ENCODE assay signal across 1 cellular context in the genomic region with DNA sequence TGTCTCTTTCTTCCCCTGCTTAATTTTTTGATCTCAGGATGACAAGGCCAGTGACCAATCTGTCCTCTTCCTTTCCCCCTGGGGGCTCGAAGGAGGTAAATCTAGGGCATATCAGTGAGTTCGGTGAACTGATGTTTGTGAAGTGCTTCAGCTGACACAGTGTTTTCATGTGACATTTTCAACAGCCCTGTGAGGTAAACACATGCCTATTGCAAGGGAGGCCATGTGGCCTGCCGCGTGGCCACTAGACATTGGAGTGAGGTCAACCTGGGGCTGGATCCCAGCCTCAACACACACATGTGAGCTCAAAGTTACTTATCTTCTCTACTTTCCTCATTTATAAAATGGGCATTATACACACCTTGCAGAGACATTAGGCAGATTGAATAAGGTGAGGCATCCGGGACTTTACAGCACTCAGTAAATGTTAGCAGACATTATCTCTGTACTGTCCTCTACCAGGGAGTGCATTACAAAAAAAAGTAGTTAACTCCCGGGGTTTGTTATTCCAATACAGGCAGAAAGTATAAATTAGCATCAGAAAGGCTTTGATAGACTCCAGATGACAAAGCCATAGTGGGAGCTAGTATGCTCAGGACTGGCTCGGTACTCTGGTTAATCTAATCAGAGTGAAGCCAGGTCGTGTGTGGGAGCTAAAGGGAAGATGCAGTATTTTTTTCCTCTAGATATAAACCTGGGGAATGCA.
TF ChIP-seq lines count a peak whose summit lies in the region.

No MANE protein-coding gene starts in this region.

TF ChIP-seq in HepG2, 621 proteins besides CTCF, POLR2A, EP300 and RAD21 (continued from another document and continues in another):
- TF ChIP-seq, protein P1, sequence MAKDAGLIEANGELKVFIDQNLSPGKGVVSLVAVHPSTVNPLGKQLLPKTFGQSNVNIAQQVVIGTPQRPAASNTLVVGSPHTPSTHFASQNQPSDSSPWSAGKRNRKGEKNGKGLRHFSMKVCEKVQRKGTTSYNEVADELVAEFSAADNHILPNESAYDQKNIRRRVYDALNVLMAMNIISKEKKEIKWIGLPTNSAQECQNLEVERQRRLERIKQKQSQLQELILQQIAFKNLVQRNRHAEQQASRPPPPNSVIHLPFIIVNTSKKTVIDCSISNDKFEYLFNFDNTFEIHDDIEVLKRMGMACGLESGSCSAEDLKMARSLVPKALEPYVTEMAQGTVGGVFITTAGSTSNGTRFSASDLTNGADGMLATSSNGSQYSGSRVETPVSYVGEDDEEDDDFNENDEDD (CRISPR knock-in tag; IDR thresholded peaks at IDR 0.05; ENCODE audit: borderline replicate concordance) = peak; percentile 22; the same call in 1 of the 2 replicates
- peak; percentile 71 for TF ChIP-seq FOXA3 (CRISPR knock-in tag; IDR thresholded peaks at IDR 0.05)
- TF ChIP-seq, protein P2, sequence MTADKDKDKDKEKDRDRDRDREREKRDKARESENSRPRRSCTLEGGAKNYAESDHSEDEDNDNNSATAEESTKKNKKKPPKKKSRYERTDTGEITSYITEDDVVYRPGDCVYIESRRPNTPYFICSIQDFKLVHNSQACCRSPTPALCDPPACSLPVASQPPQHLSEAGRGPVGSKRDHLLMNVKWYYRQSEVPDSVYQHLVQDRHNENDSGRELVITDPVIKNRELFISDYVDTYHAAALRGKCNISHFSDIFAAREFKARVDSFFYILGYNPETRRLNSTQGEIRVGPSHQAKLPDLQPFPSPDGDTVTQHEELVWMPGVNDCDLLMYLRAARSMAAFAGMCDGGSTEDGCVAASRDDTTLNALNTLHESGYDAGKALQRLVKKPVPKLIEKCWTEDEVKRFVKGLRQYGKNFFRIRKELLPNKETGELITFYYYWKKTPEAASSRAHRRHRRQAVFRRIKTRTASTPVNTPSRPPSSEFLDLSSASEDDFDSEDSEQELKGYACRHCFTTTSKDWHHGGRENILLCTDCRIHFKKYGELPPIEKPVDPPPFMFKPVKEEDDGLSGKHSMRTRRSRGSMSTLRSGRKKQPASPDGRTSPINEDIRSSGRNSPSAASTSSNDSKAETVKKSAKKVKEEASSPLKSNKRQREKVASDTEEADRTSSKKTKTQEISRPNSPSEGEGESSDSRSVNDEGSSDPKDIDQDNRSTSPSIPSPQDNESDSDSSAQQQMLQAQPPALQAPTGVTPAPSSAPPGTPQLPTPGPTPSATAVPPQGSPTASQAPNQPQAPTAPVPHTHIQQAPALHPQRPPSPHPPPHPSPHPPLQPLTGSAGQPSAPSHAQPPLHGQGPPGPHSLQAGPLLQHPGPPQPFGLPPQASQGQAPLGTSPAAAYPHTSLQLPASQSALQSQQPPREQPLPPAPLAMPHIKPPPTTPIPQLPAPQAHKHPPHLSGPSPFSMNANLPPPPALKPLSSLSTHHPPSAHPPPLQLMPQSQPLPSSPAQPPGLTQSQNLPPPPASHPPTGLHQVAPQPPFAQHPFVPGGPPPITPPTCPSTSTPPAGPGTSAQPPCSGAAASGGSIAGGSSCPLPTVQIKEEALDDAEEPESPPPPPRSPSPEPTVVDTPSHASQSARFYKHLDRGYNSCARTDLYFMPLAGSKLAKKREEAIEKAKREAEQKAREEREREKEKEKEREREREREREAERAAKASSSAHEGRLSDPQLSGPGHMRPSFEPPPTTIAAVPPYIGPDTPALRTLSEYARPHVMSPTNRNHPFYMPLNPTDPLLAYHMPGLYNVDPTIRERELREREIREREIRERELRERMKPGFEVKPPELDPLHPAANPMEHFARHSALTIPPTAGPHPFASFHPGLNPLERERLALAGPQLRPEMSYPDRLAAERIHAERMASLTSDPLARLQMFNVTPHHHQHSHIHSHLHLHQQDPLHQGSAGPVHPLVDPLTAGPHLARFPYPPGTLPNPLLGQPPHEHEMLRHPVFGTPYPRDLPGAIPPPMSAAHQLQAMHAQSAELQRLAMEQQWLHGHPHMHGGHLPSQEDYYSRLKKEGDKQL (CRISPR knock-in tag; IDR thresholded peaks at IDR 0.05; ENCODE audit: low read depth) = no peak
- TF ChIP-seq ESRRA (CRISPR knock-in tag; IDR thresholded peaks at IDR 0.05; ENCODE audit: low read depth) = no peak
- TF ChIP-seq, protein P3, sequence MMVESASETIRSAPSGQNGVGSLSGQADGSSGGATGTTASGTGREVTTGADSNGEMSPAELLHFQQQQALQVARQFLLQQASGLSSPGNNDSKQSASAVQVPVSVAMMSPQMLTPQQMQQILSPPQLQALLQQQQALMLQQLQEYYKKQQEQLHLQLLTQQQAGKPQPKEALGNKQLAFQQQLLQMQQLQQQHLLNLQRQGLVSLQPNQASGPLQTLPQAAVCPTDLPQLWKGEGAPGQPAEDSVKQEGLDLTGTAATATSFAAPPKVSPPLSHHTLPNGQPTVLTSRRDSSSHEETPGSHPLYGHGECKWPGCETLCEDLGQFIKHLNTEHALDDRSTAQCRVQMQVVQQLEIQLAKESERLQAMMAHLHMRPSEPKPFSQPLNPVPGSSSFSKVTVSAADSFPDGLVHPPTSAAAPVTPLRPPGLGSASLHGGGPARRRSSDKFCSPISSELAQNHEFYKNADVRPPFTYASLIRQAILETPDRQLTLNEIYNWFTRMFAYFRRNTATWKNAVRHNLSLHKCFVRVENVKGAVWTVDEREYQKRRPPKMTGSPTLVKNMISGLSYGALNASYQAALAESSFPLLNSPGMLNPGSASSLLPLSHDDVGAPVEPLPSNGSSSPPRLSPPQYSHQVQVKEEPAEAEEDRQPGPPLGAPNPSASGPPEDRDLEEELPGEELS (CRISPR knock-in tag; IDR thresholded peaks at IDR 0.05) = no peak
- TF ChIP-seq, protein P4, sequence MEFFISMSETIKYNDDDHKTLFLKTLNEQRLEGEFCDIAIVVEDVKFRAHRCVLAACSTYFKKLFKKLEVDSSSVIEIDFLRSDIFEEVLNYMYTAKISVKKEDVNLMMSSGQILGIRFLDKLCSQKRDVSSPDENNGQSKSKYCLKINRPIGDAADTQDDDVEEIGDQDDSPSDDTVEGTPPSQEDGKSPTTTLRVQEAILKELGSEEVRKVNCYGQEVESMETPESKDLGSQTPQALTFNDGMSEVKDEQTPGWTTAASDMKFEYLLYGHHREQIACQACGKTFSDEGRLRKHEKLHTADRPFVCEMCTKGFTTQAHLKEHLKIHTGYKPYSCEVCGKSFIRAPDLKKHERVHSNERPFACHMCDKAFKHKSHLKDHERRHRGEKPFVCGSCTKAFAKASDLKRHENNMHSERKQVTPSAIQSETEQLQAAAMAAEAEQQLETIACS (CRISPR knock-in tag; IDR thresholded peaks at IDR 0.05) = no peak
- 0 out of 2 replicates have a peak, but pooled peaks have one; percentile 22 for TF ChIP-seq NCOA2 (CRISPR knock-in tag; IDR thresholded peaks at IDR 0.05)
- TF ChIP-seq ZFP37 (CRISPR knock-in tag; IDR thresholded peaks at IDR 0.05; ENCODE audit: borderline replicate concordance) = 0 out of 2 replicates have a peak, but pooled peaks have one; percentile 70
- no peak for TF ChIP-seq ZBTB1 (CRISPR knock-in tag; IDR thresholded peaks at IDR 0.05; ENCODE audit: borderline replicate concordance)
- TF ChIP-seq SIX4 (CRISPR knock-in tag; IDR thresholded peaks at IDR 0.05) = no peak
- no peak for TF ChIP-seq ZNF768 (CRISPR knock-in tag; IDR thresholded peaks at IDR 0.05)
- TF ChIP-seq, protein P5, sequence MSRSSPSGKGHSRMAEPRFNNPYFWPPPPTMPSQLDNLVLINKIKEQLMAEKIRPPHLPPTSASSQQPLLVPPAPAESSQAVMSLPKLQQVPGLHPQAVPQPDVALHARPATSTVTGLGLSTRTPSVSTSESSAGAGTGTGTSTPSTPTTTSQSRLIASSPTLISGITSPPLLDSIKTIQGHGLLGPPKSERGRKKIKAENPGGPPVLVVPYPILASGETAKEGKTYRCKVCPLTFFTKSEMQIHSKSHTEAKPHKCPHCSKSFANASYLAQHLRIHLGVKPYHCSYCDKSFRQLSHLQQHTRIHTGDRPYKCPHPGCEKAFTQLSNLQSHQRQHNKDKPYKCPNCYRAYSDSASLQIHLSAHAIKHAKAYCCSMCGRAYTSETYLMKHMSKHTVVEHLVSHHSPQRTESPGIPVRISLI (CRISPR knock-in tag; IDR thresholded peaks at IDR 0.05; ENCODE audit: borderline replicate concordance) = no peak
- TF ChIP-seq, protein P6, sequence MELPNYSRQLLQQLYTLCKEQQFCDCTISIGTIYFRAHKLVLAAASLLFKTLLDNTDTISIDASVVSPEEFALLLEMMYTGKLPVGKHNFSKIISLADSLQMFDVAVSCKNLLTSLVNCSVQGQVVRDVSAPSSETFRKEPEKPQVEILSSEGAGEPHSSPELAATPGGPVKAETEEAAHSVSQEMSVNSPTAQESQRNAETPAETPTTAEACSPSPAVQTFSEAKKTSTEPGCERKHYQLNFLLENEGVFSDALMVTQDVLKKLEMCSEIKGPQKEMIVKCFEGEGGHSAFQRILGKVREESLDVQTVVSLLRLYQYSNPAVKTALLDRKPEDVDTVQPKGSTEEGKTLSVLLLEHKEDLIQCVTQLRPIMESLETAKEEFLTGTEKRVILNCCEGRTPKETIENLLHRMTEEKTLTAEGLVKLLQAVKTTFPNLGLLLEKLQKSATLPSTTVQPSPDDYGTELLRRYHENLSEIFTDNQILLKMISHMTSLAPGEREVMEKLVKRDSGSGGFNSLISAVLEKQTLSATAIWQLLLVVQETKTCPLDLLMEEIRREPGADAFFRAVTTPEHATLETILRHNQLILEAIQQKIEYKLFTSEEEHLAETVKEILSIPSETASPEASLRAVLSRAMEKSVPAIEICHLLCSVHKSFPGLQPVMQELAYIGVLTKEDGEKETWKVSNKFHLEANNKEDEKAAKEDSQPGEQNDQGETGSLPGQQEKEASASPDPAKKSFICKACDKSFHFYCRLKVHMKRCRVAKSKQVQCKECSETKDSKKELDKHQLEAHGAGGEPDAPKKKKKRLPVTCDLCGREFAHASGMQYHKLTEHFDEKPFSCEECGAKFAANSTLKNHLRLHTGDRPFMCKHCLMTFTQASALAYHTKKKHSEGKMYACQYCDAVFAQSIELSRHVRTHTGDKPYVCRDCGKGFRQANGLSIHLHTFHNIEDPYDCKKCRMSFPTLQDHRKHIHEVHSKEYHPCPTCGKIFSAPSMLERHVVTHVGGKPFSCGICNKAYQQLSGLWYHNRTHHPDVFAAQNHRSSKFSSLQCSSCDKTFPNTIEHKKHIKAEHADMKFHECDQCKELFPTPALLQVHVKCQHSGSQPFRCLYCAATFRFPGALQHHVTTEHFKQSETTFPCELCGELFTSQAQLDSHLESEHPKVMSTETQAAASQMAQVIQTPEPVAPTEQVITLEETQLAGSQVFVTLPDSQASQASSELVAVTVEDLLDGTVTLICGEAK (IDR thresholded peaks at IDR 0.05) = no peak
- TF ChIP-seq, protein P6 (CRISPR knock-in tag; IDR thresholded peaks at IDR 0.05) = peak; percentile 40; the same call in 1 of the 2 replicates
- no peak for TF ChIP-seq HOXD1 (CRISPR knock-in tag; IDR thresholded peaks at IDR 0.05)
- TF ChIP-seq POGZ (CRISPR knock-in tag; IDR thresholded peaks at IDR 0.05) = no peak
- TF ChIP-seq, protein P7, sequence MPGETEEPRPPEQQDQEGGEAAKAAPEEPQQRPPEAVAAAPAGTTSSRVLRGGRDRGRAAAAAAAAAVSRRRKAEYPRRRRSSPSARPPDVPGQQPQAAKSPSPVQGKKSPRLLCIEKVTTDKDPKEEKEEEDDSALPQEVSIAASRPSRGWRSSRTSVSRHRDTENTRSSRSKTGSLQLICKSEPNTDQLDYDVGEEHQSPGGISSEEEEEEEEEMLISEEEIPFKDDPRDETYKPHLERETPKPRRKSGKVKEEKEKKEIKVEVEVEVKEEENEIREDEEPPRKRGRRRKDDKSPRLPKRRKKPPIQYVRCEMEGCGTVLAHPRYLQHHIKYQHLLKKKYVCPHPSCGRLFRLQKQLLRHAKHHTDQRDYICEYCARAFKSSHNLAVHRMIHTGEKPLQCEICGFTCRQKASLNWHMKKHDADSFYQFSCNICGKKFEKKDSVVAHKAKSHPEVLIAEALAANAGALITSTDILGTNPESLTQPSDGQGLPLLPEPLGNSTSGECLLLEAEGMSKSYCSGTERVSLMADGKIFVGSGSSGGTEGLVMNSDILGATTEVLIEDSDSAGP (CRISPR knock-in tag; IDR thresholded peaks at IDR 0.05; ENCODE audit: borderline replicate concordance) = no peak
- TF ChIP-seq, protein P8, sequence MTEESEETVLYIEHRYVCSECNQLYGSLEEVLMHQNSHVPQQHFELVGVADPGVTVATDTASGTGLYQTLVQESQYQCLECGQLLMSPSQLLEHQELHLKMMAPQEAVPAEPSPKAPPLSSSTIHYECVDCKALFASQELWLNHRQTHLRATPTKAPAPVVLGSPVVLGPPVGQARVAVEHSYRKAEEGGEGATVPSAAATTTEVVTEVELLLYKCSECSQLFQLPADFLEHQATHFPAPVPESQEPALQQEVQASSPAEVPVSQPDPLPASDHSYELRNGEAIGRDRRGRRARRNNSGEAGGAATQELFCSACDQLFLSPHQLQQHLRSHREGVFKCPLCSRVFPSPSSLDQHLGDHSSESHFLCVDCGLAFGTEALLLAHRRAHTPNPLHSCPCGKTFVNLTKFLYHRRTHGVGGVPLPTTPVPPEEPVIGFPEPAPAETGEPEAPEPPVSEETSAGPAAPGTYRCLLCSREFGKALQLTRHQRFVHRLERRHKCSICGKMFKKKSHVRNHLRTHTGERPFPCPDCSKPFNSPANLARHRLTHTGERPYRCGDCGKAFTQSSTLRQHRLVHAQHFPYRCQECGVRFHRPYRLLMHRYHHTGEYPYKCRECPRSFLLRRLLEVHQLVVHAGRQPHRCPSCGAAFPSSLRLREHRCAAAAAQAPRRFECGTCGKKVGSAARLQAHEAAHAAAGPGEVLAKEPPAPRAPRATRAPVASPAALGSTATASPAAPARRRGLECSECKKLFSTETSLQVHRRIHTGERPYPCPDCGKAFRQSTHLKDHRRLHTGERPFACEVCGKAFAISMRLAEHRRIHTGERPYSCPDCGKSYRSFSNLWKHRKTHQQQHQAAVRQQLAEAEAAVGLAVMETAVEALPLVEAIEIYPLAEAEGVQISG (CRISPR knock-in tag; IDR thresholded peaks at IDR 0.05) = 0 out of 2 replicates have a peak, but pooled peaks have one; percentile 35
